ENCODE assay signal across 8 cellular contexts in the genomic region with DNA sequence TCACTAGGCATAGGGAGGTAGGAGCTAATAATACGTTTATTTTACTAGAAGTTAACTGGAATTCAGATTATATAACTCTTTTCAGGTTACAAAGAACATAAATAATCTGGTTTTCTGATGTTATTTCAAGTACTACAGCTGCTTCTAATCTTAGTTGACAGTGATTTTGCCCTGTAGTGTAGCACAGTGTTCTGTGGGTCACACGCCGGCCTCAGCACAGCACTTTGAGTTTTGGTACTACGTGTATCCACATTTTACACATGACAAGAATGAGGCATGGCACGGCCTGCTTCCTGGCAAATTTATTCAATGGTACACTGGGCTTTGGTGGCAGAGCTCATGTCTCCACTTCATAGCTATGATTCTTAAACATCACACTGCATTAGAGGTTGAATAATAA. TPM values are rescaled to one million over a fixed set of nuclear protein-coding genes. Genes with fewer than 3 reads are reported as not detected.
DNase-seq lines count a peak whose midpoint lies in the region; ATAC-seq, FAIRE-seq and TF ChIP-seq lines count a peak whose summit lies in the region.

No MANE protein-coding gene starts in this region.

- H3K79me2 ChIP-seq in OCI-LY3 (ENCODE audit: low read length) (no peaks in the 10 kb centered on the region), endothelial cell of umbilical vein (ENCODE audit: control insufficient read depth, insufficient read depth, low read length) (no peaks in the 10 kb centered on the region)

- peak overlapping the region; percentile 78 for H3K4me2 ChIP-seq in OCI-LY3 (ENCODE audit: low read length)
- peak overlapping the region; percentile 71 for H3K4me2 ChIP-seq in endothelial cell of umbilical vein (ENCODE audit: insufficient read depth, low read length)

- H3K36me3 Mint-ChIP-seq in nephron (ENCODE audit: low read depth): no peaks in the 10 kb centered on the region

- intact Hi-C loops in endothelial cell of umbilical vein (cut with micrococcal nuclease): no loop called here

- H3K9me3 ChIP-seq in OCI-LY3 (ENCODE audit: insufficient read depth, low read length) (no peaks in the 10 kb centered on the region), endothelial cell of umbilical vein (replicated peaks; ENCODE audit: control insufficient read depth, insufficient read depth, low read length) (no peaks in the 10 kb centered on the region)

- H2AFZ ChIP-seq in OCI-LY3 (ENCODE audit: low read depth, low read length) (0 out of 2 replicates have a peak overlapping the region, but pooled peaks have one; percentile 77), endothelial cell of umbilical vein (ENCODE audit: low read depth, low read length) (peak overlapping the region; percentile 93)

- peak overlapping the region; percentile 83 to 92 (median 84) for H3K4me3 Mint-ChIP-seq in nephron

- H3K4me1 ChIP-seq in OCI-LY3 (ENCODE audit: low read length) (peaks cover 23% of the 10 kb centered on the region), endothelial cell of umbilical vein (ENCODE audit: control insufficient read depth, extremely low read depth, insufficient read depth, low read length) (peaks cover 10% of the 10 kb centered on the region)

- dilution Hi-C loops in endothelial cell of umbilical vein (cut with MboI; ENCODE audit: extremely low pct_ligation_motif_present, low sequenced_read_pairs): no loop called here

- peak overlapping the region; percentile 87 to 96 (median 87) for H3K27ac Mint-ChIP-seq in nephron

- CTCF ChIA-PET in BJ (lab: Yijun Ruan, JAX): interaction anchor here (0.7 to 23.8 kb wide), 6 partner anchors 9 to 118 kb away, joined by 3 to 543 read pairs (median 4); a partner anchor contains a TSS
- CTCF ChIA-PET in endothelial cell of umbilical vein (lab: Charles Lee): interaction anchor here (0.7 to 3.2 kb wide), 4 partner anchors 8 to 22 kb away, joined by 3 to 19 read pairs (median 4); a partner anchor contains a TSS

- no peaks in the 10 kb centered on the region for H3K27me3 Mint-ChIP-seq in nephron (ENCODE audit: low read depth)

- ATAC-seq in HG03378 (IDR thresholded peaks at IDR 0.05; ENCODE audit: unreplicated experiment) (no peak), HG03097 (IDR thresholded peaks at IDR 0.05; ENCODE audit: low FRiP score, unreplicated experiment) (no peak)

- no TSS peak for BruUV-seq in endothelial cell of umbilical vein (replicated peaks; lab: Mats Ljungman, UMichigan)

- no peaks in the 10 kb centered on the region for H3K9me1 ChIP-seq in endothelial cell of umbilical vein (replicated peaks; ENCODE audit: control insufficient read depth, extremely low read depth, insufficient read depth, low read length)

- no peaks in the 10 kb centered on the region for H3K9me3 Mint-ChIP-seq in nephron

- TF ChIP-seq CTCF in BJ (IDR thresholded peaks at IDR 0.05; ENCODE audit: insufficient read depth, low read depth, low read length) (no peak), OCI-LY3 (IDR thresholded peaks at IDR 0.05; ENCODE audit: low read depth, low read length) (no peak), endothelial cell of umbilical vein (IDR thresholded peaks at IDR 0.05; ENCODE audit: extremely low read depth in 1 of 2, insufficient read depth in 1 of 2, low read depth in 1 of 2, low read length in 2 of 2) (no peak), nephron (IDR thresholded peaks at IDR 0.05; ENCODE audit: unreplicated experiment in 3 of 3) (no peak), GM20000 (IDR thresholded peaks at IDR 0.05; ENCODE audit: extremely low read depth, missing control alignments) (no peak)

- FAIRE-seq in endothelial cell of umbilical vein (lab: Jason Lieb, UNC): peak; percentile 15

- H3K4me3 ChIP-seq in BJ (ENCODE audit: low read depth, low read length) (peak overlapping the region; percentile 46), OCI-LY3 (ENCODE audit: low read length) (peak overlapping the region; percentile 80), endothelial cell of umbilical vein (replicated peaks in 1 of 3; ENCODE audit: insufficient read depth in 1 of 3, low read depth in 1 of 3, low read length in 3 of 3) (peak overlapping the region in 1 of 3 experiments; percentile 79)

- H4K20me1 ChIP-seq in OCI-LY3 (ENCODE audit: insufficient read depth, low read length): no peaks in the 10 kb centered on the region
- no peaks in the 10 kb centered on the region for H4K20me1 ChIP-seq in endothelial cell of umbilical vein (replicated peaks; ENCODE audit: control insufficient read depth, extremely low read depth, insufficient read depth, low read length)

- peaks cover 21% of the 10 kb centered on the region for H3K4me1 Mint-ChIP-seq in nephron

- no peak for DNase-seq in BJ (ENCODE audit: low read depth)
- DNase-seq in endothelial cell of umbilical vein (ENCODE audit: low read depth, low spot score): no peak
- DNase-seq in NCI-H2171 treated with DMSO at 0.1 percent for 48 hours (lab: John Stamatoyannopoulos, UW): no peak
- no peak for DNase-seq in GM20000 (ENCODE audit: low spot score)

- no peaks in the 10 kb centered on the region for H3K27me3 ChIP-seq in BJ (ENCODE audit: control insufficient read depth, insufficient read depth, low read length)
- no peaks in the 10 kb centered on the region for H3K27me3 ChIP-seq in OCI-LY3 (ENCODE audit: low read depth, low read length)
- H3K27me3 ChIP-seq in endothelial cell of umbilical vein (ENCODE audit: control insufficient read depth in 2 of 2, insufficient read depth in 2 of 2, low read length in 2 of 2): no peaks in the 10 kb centered on the region

- POLR2A ChIA-PET in BJ (lab: Charles Lee): no interaction called here
- POLR2A ChIA-PET in endothelial cell of umbilical vein (lab: Charles Lee): no interaction called here

- H3K9ac ChIP-seq in OCI-LY3 (ENCODE audit: low read length): peak overlapping the region; percentile 81
- peak overlapping the region; percentile 57 for H3K9ac ChIP-seq in endothelial cell of umbilical vein (replicated peaks; ENCODE audit: extremely low read depth, insufficient read depth, low read length)

- TF ChIP-seq POLR2A in endothelial cell of umbilical vein (IDR thresholded peaks at IDR 0.05; ENCODE audit: low read depth, low read length): no peak

- H3K27ac ChIP-seq in OCI-LY3 (ENCODE audit: low read length): peak overlapping the region; percentile 44
- no peak overlapping the region for H3K27ac ChIP-seq in endothelial cell of umbilical vein (ENCODE audit: insufficient read depth, low read depth, low read length)

- H3K36me3 ChIP-seq in BJ (ENCODE audit: control insufficient read depth, insufficient read depth, low read length) (peaks cover 1% of the 10 kb centered on the region; the same call in 1 of the 2 replicates), OCI-LY3 (replicated peaks; ENCODE audit: low read depth, low read length) (peaks cover 7% of the 10 kb centered on the region), endothelial cell of umbilical vein (ENCODE audit: control insufficient read depth in 2 of 2, extremely low read depth in 1 of 2, insufficient read depth in 2 of 2, low read length in 2 of 2) (no peaks in the 10 kb centered on the region)

TF ChIP-seq in endothelial cell of umbilical vein, 7 proteins besides CTCF, POLR2A, EP300 and RAD21:
- TF ChIP-seq GATA2 (IDR thresholded peaks at IDR 0.05; ENCODE audit: insufficient read depth, insufficient read length, low read depth, low read length) (no peak), JUN (IDR thresholded peaks at IDR 0.05; ENCODE audit: borderline replicate concordance, insufficient read depth, insufficient read length, low read depth) (no peak), FOS (IDR thresholded peaks at IDR 0.05; ENCODE audit: borderline replicate concordance, insufficient read depth, low read length) (no peak), MYC (IDR thresholded peaks at IDR 0.05; ENCODE audit: low read depth, low read length) (no peak), POLR2AphosphoS5 (IDR thresholded peaks at IDR 0.05; ENCODE audit: insufficient read depth, low read depth, low read length) (no peak), EZH2 (IDR thresholded peaks at IDR 0.05; ENCODE audit: borderline replicate concordance, low read depth, low read length, severe bottlenecking) (no peak)
- TF ChIP-seq, protein P1, sequence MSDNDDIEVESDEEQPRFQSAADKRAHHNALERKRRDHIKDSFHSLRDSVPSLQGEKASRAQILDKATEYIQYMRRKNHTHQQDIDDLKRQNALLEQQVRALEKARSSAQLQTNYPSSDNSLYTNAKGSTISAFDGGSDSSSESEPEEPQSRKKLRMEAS (IDR thresholded peaks at IDR 0.05; ENCODE audit: insufficient read depth, insufficient read length): no peak

RNA-seq across cellular contexts. Expression of a gene that starts 1.1 kb away (rescaled TPM):
- polyA plus RNA-seq in BJ (2011; rRNA removed) (23.5 and 24.3 TPM in 2 replicates), endothelial cell of umbilical vein (5.4 and 8.1 TPM in 2 replicates)
- polyA minus RNA-seq in BJ (2011; rRNA and poly(A)+ RNA removed): 8.4 and 14.6 TPM in 2 replicates
- total RNA-seq in endothelial cell of umbilical vein: 5.6 and 6.3 TPM in 2 replicates
- polyA plus RNA-seq in endothelial cell of umbilical vein (2011; cell fraction: cytosol; rRNA removed): 5.6 and 6.1 TPM in 2 replicates
- polyA plus RNA-seq in endothelial cell of umbilical vein (2011; cell fraction: nucleus; rRNA removed): 8.0 and 9.1 TPM in 2 replicates
- 5.1 and 5.8 TPM in 2 replicates for polyA plus RNA-seq in endothelial cell of umbilical vein (2012)
- 8.0 and 18.5 TPM in 2 replicates for polyA minus RNA-seq in endothelial cell of umbilical vein
- polyA minus RNA-seq in endothelial cell of umbilical vein (2011; cell fraction: cytosol; rRNA and poly(A)+ RNA removed): 9.4 TPM
- polyA minus RNA-seq in endothelial cell of umbilical vein (2011; cell fraction: nucleus; rRNA and poly(A)+ RNA removed): 3.7 and 3.9 TPM in 2 replicates
